Comparison of ENCODE assay signal across 8 cellular contexts in genomic region chr20:38747495-38748096, GRCh38. TPM values are rescaled to one million over a fixed set of nuclear protein-coding genes. Genes with fewer than 3 reads are reported as not detected.
DNase-seq lines count a peak whose midpoint lies in the region; ATAC-seq, FAIRE-seq and TF ChIP-seq lines count a peak whose summit lies in the region.

No MANE protein-coding gene starts in this region.

- CTCF ChIA-PET in K562 (lab: Yijun Ruan, JAX; ENCODE audit: low intra/inter-chr PET ratio) = interaction anchor here (0.7 kb wide), 1 partner anchor 102 kb away, joined by 3 read pairs; no protein-coding TSS in a partner anchor

- peak overlapping the region; percentile 96 for H2AFZ ChIP-seq in K562 (ENCODE audit: low read depth, low read length)

- H3K36me3 ChIP-seq in K562 (ENCODE audit: control insufficient read depth, insufficient read depth, low read length) = peaks cover 20% of the 10 kb centered on the region
- peaks cover 0 to 5% of the 10 kb centered on the region in 2 donors for H3K36me3 ChIP-seq in mucosa of rectum (ENCODE audit: control insufficient read depth in 2 of 2, insufficient read depth in 2 of 2, low read length in 2 of 2)

- TF ChIP-seq CTCF in AG09309 (IDR thresholded peaks at IDR 0.05; ENCODE audit: control insufficient read depth, insufficient read depth, low read depth, low read length, missing control alignments) (no peak), K562 (IDR thresholded peaks at IDR 0.05 in 2 of 3, conservative IDR thresholded peaks at IDR 0.05 in 1 of 3; ENCODE audit: insufficient read depth in 2 of 3, low read depth in 1 of 3, low read length in 3 of 3) (no peak)

- peak; percentile 61 for FAIRE-seq in K562 (lab: Jason Lieb, UNC)

- BruUV-seq in K562 (replicated peaks; lab: Mats Ljungman, UMichigan) = no TSS peak

- no peaks in the 10 kb centered on the region for H3K9me1 ChIP-seq in K562 (ENCODE audit: control insufficient read depth, insufficient read depth, low read length)

- intact Hi-C loops in K562 (cut with micrococcal nuclease) = loop anchor here (5.0 kb wide), 2 partner anchors 215 to 410 kb away; partner anchors contain the start of gene DHX35

- H3K4me1 ChIP-seq in K562 (replicated peaks in 1 of 2; ENCODE audit: control insufficient read depth in 2 of 2, insufficient read depth in 2 of 2, low read length in 2 of 2) (peaks cover 12 to 18% of the 10 kb centered on the region in 2 experiments; a peak in 4 of 5 replicates), mucosa of rectum (ENCODE audit: control insufficient read depth in 2 of 2, insufficient read depth in 2 of 2, low read length in 2 of 2) (peaks cover 12% of the 10 kb centered on the region in 2 donors)

- H3K27me3 ChIP-seq in K562 (ENCODE audit: control insufficient read depth in 2 of 2, insufficient read depth in 2 of 2, low read length in 2 of 2) (peaks cover 0 to under 1% of the 10 kb centered on the region in 2 experiments; a peak in 1 of 5 replicates), mucosa of rectum (ENCODE audit: control insufficient read depth in 2 of 2, insufficient read depth in 2 of 2, low read length in 2 of 2) (no peaks in the 10 kb centered on the region)

- TF ChIP-seq EP300 in K562 (IDR thresholded peaks at IDR 0.05; ENCODE audit: low read length) = no peak

- no peak for TF ChIP-seq POLR2A in K562 (conservative IDR thresholded peaks at IDR 0.05)

- WGBS in K562 (ENCODE audit: insufficient coverage, low coverage, missing lambda C conversion rate) = 16% methylated on average over 39 of the region's 39 CpGs

- H4K20me1 ChIP-seq in K562 (replicated peaks; ENCODE audit: control insufficient read depth, insufficient read depth, low read length) = no peaks in the 10 kb centered on the region

- TF ChIP-seq RAD21 in K562 (CRISPR knock-in tag; conservative IDR thresholded peaks at IDR 0.05 in 1 of 2, IDR thresholded peaks at IDR 0.05 in 1 of 2) = no peak

- H3K27ac ChIP-seq in K562 (ENCODE audit: extremely low read depth, low read depth, low read length) (no peak overlapping the region), mucosa of rectum (ENCODE audit: low read depth in 2 of 2, low read length in 2 of 2) (peak overlapping the region in 1 of 2 donors; percentile 91)

- in situ Hi-C loops in K562 (cut with MboI) = no loop called here

- H3K4me3 ChIP-seq in AG09309 (ENCODE audit: control insufficient read depth, low read depth, low read length) (peak overlapping the region; percentile 19), K562 (peak overlapping the region; percentile 89), mucosa of rectum (ENCODE audit: low read length in 2 of 2) (peak overlapping the region; percentile 88 to 94)

- H3K9ac ChIP-seq in K562 (ENCODE audit: insufficient read depth in 1 of 2, low read depth in 2 of 2, low read length in 2 of 2) (peak overlapping the region; percentile 37 to 41; a peak in 2 of 4 replicates), mucosa of rectum (ENCODE audit: low read depth in 1 of 2, low read length in 2 of 2) (peak overlapping the region; percentile 47 to 97)

- H3K9me3 ChIP-seq in K562 (replicated peaks; ENCODE audit: control insufficient read depth, insufficient read depth, low read depth, low read length) (no peaks in the 10 kb centered on the region), mucosa of rectum (ENCODE audit: control insufficient read depth in 2 of 2, low read length in 2 of 2) (no peaks in the 10 kb centered on the region)

- H3K4me2 ChIP-seq in K562 (ENCODE audit: insufficient read depth, low read length) = peak overlapping the region; percentile 66

- no peak for DNase-seq in AG09309 (ENCODE audit: low read depth)
- DNase-seq in K562 (ENCODE audit: extremely low read depth in 1 of 4, low spot score in 3 of 4) = peak in 2 of 4 experiments; percentile 26 to 28
- DNase-seq in MV-4-11 (lab: John Stamatoyannopoulos, UW) = no peak
- DNase-seq in A172 (ENCODE audit: low spot score) = no peak
- no peak for DNase-seq in NCI-H1694 treated with DMSO at 0.1 percent for 48 hours (lab: John Stamatoyannopoulos, UW)

- POLR2A ChIA-PET in K562 (lab: Yijun Ruan, JAX) = interaction anchor here (0.6 to 2.4 kb wide), 8 partner anchors 10 to 147 kb away, joined by 3 to 9 read pairs (median 3); no protein-coding TSS in a partner anchor

- H3K79me2 ChIP-seq in K562 (ENCODE audit: control insufficient read depth, insufficient read depth, low read length) = peaks cover 20% of the 10 kb centered on the region

- ATAC-seq in HG03025 (IDR thresholded peaks at IDR 0.05; ENCODE audit: low FRiP score, unreplicated experiment) (peak; percentile 4), K562 (no peak), HG02623 (IDR thresholded peaks at IDR 0.05; ENCODE audit: unreplicated experiment) (no peak)

TF ChIP-seq in K562, 482 proteins besides CTCF, POLR2A, EP300 and RAD21 (continues in another document):
- no peak for TF ChIP-seq SUPT5H (IDR thresholded peaks at IDR 0.05)
- TF ChIP-seq MYC (IDR thresholded peaks at IDR 0.05; ENCODE audit: low read depth, low read length) = peak; percentile 27; the same call in 1 of the 2 replicates
- TF ChIP-seq MYC (CRISPR knock-in tag; IDR thresholded peaks at IDR 0.05; ENCODE audit: borderline replicate concordance, low read depth) = 0 out of 2 replicates have a peak, but pooled peaks have one; percentile 35

RNA-seq across cellular contexts. Expression of gene ACTR5, which starts 0.7 kb away (rescaled TPM):
- total RNA-seq in K562 (2011; cell fraction: chromatin; rRNA removed; ENCODE audit: low replicate concordance) = 11.8 and 15.9 TPM in 2 replicates
- total RNA-seq in K562 (2011; cell fraction: nucleolus; rRNA removed) = 12.8 and 14.1 TPM in 2 replicates
- total RNA-seq in K562 (2011; cell fraction: nucleoplasm; rRNA removed) = 7.4 and 11.3 TPM in 2 replicates
- 14.0 and 14.5 TPM in 2 replicates for total RNA-seq in K562 (2014; rRNA removed)
- 9.5 and 10.0 TPM in 2 replicates for total RNA-seq in K562 (2014; rRNA removed; fragmentation: Illumina TruSeq; extraction: Trizol)
- total RNA-seq in K562 (2015; rRNA removed; fragmentation: Illumina TruSeq; extraction: Trizol) = 11.4 and 12.0 TPM in 2 replicates
- total RNA-seq in K562 (2021) = 13.5 and 14.8 TPM in 2 replicates
- 18.3 and 18.8 TPM in 2 replicates for polyA plus RNA-seq in K562 (2011; rRNA removed)
- polyA plus RNA-seq in K562 (2011; cell fraction: cytosol; rRNA removed) = 10.7 and 12.8 TPM in 2 replicates
- 54.9 and 59.6 TPM in 2 replicates for polyA plus RNA-seq in K562 (2011; cell fraction: nucleus; rRNA removed)
- polyA plus RNA-seq in K562 (2012) = 9.3 and 10.8 TPM in 2 replicates
- polyA plus RNA-seq in K562 (2014; fragmentation: Illumina TruSeq; extraction: Trizol) = 10.2 and 12.9 TPM in 2 replicates
- 1 to 10 TPM in 1 of 2 experiments, under 1 TPM in 1; 0.93 to 1.8 TPM for polyA plus RNA-seq in K562 (2014; fragmentation: Nextera tagmentation; extraction: Ambion mirVana)
- 17.7 and 17.9 TPM in 2 replicates for polyA plus RNA-seq in K562 (2014; rRNA removed)
- 10.3 and 11.8 TPM in 2 replicates for polyA minus RNA-seq in K562 (2011; rRNA and poly(A)+ RNA removed)
- polyA minus RNA-seq in K562 (2011; cell fraction: cytosol; rRNA and poly(A)+ RNA removed) = 6.7 and 9.8 TPM in 2 replicates
- 18.0 and 22.7 TPM in 2 replicates for polyA minus RNA-seq in K562 (2011; cell fraction: nucleus; rRNA and poly(A)+ RNA removed)
- 9.4 and 12.0 TPM in 2 replicates for total RNA-seq in A172 (2014; rRNA removed; shearing (Covaris generic))

RNA-seq across cellular contexts. Expression of gene SLC32A1, which starts 23.3 kb away (rescaled TPM):
- total RNA-seq in K562 (2011; cell fraction: chromatin; rRNA removed; ENCODE audit: low replicate concordance) = 0.16 TPM in 1 of 2 replicates, not detected in the other
- not detected in 2 replicates for total RNA-seq in K562 (2011; cell fraction: nucleolus; rRNA removed)
- 0.23 TPM in 1 of 2 replicates, not detected in the other for total RNA-seq in K562 (2011; cell fraction: nucleoplasm; rRNA removed)
- total RNA-seq in K562 (2014; rRNA removed) (not detected in 2 replicates), K562 (2014; rRNA removed; fragmentation: Illumina TruSeq; extraction: Trizol) (not detected in 2 replicates), K562 (2015; rRNA removed; fragmentation: Illumina TruSeq; extraction: Trizol) (not detected in 2 replicates), K562 (2021) (not detected in 2 replicates)
- polyA plus RNA-seq in K562 (2011; rRNA removed) (not detected in 2 replicates), K562 (2014; fragmentation: Illumina TruSeq; extraction: Trizol) (not detected in 2 replicates), K562 (2014; fragmentation: Nextera tagmentation; extraction: Ambion mirVana) (not detected), K562 (2014; rRNA removed) (not detected in 2 replicates)
- polyA plus RNA-seq in K562 (2011; cell fraction: cytosol; rRNA removed) = not detected in 2 replicates
- not detected in 2 replicates for polyA plus RNA-seq in K562 (2011; cell fraction: nucleus; rRNA removed)
- polyA plus RNA-seq in K562 (2012) = not detected in 2 replicates
- polyA minus RNA-seq in K562 (2011; rRNA and poly(A)+ RNA removed) = not detected in 2 replicates
- not detected in 2 replicates for polyA minus RNA-seq in K562 (2011; cell fraction: cytosol; rRNA and poly(A)+ RNA removed)
- polyA minus RNA-seq in K562 (2011; cell fraction: nucleus; rRNA and poly(A)+ RNA removed) = not detected in 2 replicates
- not detected in 2 replicates for total RNA-seq in A172 (2014; rRNA removed; shearing (Covaris generic))

RNA-seq across cellular contexts. Expression of gene PPP1R16B, which starts 57.9 kb away (rescaled TPM):
- total RNA-seq in K562 (2011; cell fraction: chromatin; rRNA removed; ENCODE audit: low replicate concordance) = 2.3 and 4.1 TPM in 2 replicates
- 2.7 and 3.0 TPM in 2 replicates for total RNA-seq in K562 (2011; cell fraction: nucleolus; rRNA removed)
- total RNA-seq in K562 (2011; cell fraction: nucleoplasm; rRNA removed) = 3.3 and 4.4 TPM in 2 replicates
- total RNA-seq in K562 (2014; rRNA removed) (7.5 and 10.4 TPM in 2 replicates), K562 (2014; rRNA removed; fragmentation: Illumina TruSeq; extraction: Trizol) (6.7 and 6.8 TPM in 2 replicates), K562 (2015; rRNA removed; fragmentation: Illumina TruSeq; extraction: Trizol) (6.7 TPM in 2 replicates), K562 (2021) (9.4 and 11.5 TPM in 2 replicates)
- polyA plus RNA-seq in K562 (2011; rRNA removed) (6.8 and 7.1 TPM in 2 replicates), K562 (2014; fragmentation: Illumina TruSeq; extraction: Trizol) (7.9 and 8.9 TPM in 2 replicates), K562 (2014; fragmentation: Nextera tagmentation; extraction: Ambion mirVana) (1 to 10 TPM; 1.5 to 2.3 TPM), K562 (2014; rRNA removed) (6.2 and 6.5 TPM in 2 replicates)
- polyA plus RNA-seq in K562 (2011; cell fraction: cytosol; rRNA removed) = 4.8 and 6.9 TPM in 2 replicates
- polyA plus RNA-seq in K562 (2011; cell fraction: nucleus; rRNA removed) = 3.6 and 5.2 TPM in 2 replicates
- 6.1 and 20.4 TPM in 2 replicates for polyA plus RNA-seq in K562 (2012)
- 8.5 and 9.7 TPM in 2 replicates for polyA minus RNA-seq in K562 (2011; rRNA and poly(A)+ RNA removed)
- 4.7 and 6.5 TPM in 2 replicates for polyA minus RNA-seq in K562 (2011; cell fraction: cytosol; rRNA and poly(A)+ RNA removed)
- 1.2 and 2.7 TPM in 2 replicates for polyA minus RNA-seq in K562 (2011; cell fraction: nucleus; rRNA and poly(A)+ RNA removed)
- 0.14 TPM in 2 replicates for total RNA-seq in A172 (2014; rRNA removed; shearing (Covaris generic))

Comparison
In these comparisons a context has a peak if more than half of its experiments do, and no peak if none do; other contexts are left out.
1. H3K4me3 ChIP-seq: peak in every context shown above with its lines; median percentile 91 in mucosa of rectum; 89 in K562; 19 in AG09309.